Comparison of ENCODE assay signal across 1 cellular context in the genomic region with DNA sequence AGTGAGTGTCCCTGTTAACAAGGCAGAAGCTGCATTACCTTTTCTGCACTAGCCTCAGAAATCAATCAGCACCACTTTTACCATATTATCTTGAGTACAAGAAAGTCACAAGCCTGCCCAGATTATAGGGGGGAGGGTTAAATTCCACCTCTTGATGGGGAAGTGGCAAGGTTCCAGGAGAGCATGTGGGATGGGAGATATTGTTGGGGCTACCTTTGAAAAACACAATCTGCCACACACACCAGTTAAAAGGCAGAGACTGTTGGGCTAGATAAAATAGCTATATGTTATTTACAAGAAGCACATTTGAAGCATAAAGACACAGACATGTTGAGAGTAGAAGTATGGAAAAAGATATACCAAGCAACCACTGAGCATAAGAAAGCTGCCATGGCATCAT.
TF ChIP-seq lines count a peak whose summit lies in the region.

No MANE protein-coding gene starts in this region.

TF ChIP-seq in K562, 482 proteins besides CTCF, POLR2A, EP300 and RAD21 (continued from another document and continues in another):
- TF ChIP-seq, protein P1, sequence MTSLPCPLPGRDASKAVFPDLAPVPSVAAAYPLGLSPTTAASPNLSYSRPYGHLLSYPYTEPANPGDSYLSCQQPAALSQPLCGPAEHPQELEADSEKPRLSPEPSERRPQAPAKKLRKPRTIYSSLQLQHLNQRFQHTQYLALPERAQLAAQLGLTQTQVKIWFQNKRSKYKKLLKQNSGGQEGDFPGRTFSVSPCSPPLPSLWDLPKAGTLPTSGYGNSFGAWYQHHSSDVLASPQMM (CRISPR knock-in tag; IDR thresholded peaks at IDR 0.05): no peak
- peak; percentile 43; the same call in 1 of the 2 replicates for TF ChIP-seq CREM (IDR thresholded peaks at IDR 0.05; ENCODE audit: low read depth)
- peak; percentile 83; the same call in 1 of the 2 replicates for TF ChIP-seq ZNF274 (IDR thresholded peaks at IDR 0.05; ENCODE audit: borderline replicate concordance, low read depth, low read length)
- no peak for TF ChIP-seq ZBTB7A (IDR thresholded peaks at IDR 0.05; ENCODE audit: borderline replicate concordance, control insufficient read depth, low read depth, low read length)
- TF ChIP-seq, protein P2, sequence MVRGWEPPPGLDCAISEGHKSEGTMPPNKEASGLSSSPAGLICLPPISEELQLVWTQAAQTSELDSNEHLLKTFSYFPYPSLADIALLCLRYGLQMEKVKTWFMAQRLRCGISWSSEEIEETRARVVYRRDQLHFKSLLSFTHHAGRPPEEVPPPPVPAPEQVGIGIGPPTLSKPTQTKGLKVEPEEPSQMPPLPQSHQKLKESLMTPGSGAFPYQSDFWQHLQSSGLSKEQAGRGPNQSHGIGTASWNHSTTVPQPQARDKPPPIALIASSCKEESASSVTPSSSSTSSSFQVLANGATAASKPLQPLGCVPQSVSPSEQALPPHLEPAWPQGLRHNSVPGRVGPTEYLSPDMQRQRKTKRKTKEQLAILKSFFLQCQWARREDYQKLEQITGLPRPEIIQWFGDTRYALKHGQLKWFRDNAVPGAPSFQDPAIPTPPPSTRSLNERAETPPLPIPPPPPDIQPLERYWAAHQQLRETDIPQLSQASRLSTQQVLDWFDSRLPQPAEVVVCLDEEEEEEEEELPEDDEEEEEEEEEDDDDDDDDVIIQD (CRISPR knock-in tag; IDR thresholded peaks at IDR 0.05): no peak
- TF ChIP-seq TBP (optimal IDR thresholded peaks at IDR 0.05; ENCODE audit: low read depth, low read length): no peak
- TF ChIP-seq, protein P3, sequence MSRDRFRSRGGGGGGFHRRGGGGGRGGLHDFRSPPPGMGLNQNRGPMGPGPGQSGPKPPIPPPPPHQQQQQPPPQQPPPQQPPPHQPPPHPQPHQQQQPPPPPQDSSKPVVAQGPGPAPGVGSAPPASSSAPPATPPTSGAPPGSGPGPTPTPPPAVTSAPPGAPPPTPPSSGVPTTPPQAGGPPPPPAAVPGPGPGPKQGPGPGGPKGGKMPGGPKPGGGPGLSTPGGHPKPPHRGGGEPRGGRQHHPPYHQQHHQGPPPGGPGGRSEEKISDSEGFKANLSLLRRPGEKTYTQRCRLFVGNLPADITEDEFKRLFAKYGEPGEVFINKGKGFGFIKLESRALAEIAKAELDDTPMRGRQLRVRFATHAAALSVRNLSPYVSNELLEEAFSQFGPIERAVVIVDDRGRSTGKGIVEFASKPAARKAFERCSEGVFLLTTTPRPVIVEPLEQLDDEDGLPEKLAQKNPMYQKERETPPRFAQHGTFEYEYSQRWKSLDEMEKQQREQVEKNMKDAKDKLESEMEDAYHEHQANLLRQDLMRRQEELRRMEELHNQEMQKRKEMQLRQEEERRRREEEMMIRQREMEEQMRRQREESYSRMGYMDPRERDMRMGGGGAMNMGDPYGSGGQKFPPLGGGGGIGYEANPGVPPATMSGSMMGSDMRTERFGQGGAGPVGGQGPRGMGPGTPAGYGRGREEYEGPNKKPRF (IDR thresholded peaks at IDR 0.05; ENCODE audit: low read depth, low read length): no peak
- no peak for TF ChIP-seq ZNF143 (CRISPR knock-in tag; IDR thresholded peaks at IDR 0.05)
- TF ChIP-seq ZEB2 (IDR thresholded peaks at IDR 0.05): peak; percentile 29; the same call in 1 of the 2 replicates
- TF ChIP-seq ZNF668 (CRISPR knock-in tag; IDR thresholded peaks at IDR 0.05): no peak
- no peak for TF ChIP-seq KDM4B (IDR thresholded peaks at IDR 0.05; ENCODE audit: borderline replicate concordance in 2 of 2, low read depth in 1 of 2)
- TF ChIP-seq ATF7 (IDR thresholded peaks at IDR 0.05): peak; percentile 58
- no peak for TF ChIP-seq FUS (optimal IDR thresholded peaks at IDR 0.05; ENCODE audit: low read depth, low read length)
- TF ChIP-seq RAD51 (IDR thresholded peaks at IDR 0.05; ENCODE audit: borderline replicate concordance, low read depth): peak; percentile 42; the same call in 1 of the 2 replicates
- TF ChIP-seq ZNF197 (CRISPR knock-in tag; IDR thresholded peaks at IDR 0.05; ENCODE audit: low read depth): peak; percentile 91
- 0 out of 2 replicates have a peak, but pooled peaks have one; percentile 77 for TF ChIP-seq NFATC3 (IDR thresholded peaks at IDR 0.05)
- peak; percentile 100 for TF ChIP-seq TEAD4 (IDR thresholded peaks at IDR 0.05; ENCODE audit: low read length)
- TF ChIP-seq TEAD4 (CRISPR knock-in tag; IDR thresholded peaks at IDR 0.05; ENCODE audit: borderline replicate concordance): no peak
- TF ChIP-seq ELF2 (CRISPR knock-in tag; IDR thresholded peaks at IDR 0.05): no peak
- TF ChIP-seq SP1 (CRISPR knock-in tag; IDR thresholded peaks at IDR 0.05): peak; percentile 60; the same call in 1 of the 2 replicates
- no peak; the same call in 1 of the 2 replicates for TF ChIP-seq ELF1 (tag; IDR thresholded peaks at IDR 0.05)
- no peak for TF ChIP-seq GABPB2 (CRISPR knock-in tag; conservative IDR thresholded peaks at IDR 0.05)
- TF ChIP-seq ZNF253 (CRISPR knock-in tag; conservative IDR thresholded peaks at IDR 0.05): no peak
- no peak for TF ChIP-seq MIER1 (IDR thresholded peaks at IDR 0.05; ENCODE audit: low read depth)
- TF ChIP-seq, protein P4, sequence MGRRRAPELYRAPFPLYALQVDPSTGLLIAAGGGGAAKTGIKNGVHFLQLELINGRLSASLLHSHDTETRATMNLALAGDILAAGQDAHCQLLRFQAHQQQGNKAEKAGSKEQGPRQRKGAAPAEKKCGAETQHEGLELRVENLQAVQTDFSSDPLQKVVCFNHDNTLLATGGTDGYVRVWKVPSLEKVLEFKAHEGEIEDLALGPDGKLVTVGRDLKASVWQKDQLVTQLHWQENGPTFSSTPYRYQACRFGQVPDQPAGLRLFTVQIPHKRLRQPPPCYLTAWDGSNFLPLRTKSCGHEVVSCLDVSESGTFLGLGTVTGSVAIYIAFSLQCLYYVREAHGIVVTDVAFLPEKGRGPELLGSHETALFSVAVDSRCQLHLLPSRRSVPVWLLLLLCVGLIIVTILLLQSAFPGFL (CRISPR knock-in tag; IDR thresholded peaks at IDR 0.05): no peak
- no peak for TF ChIP-seq XRCC5 (IDR thresholded peaks at IDR 0.05; ENCODE audit: low read depth, low read length)
- TF ChIP-seq CBFA2T3 (IDR thresholded peaks at IDR 0.05): peak; percentile 100
- TF ChIP-seq ZBTB1 (CRISPR knock-in tag; IDR thresholded peaks at IDR 0.05; ENCODE audit: borderline replicate concordance, low read depth): no peak
- TF ChIP-seq, protein P5, sequence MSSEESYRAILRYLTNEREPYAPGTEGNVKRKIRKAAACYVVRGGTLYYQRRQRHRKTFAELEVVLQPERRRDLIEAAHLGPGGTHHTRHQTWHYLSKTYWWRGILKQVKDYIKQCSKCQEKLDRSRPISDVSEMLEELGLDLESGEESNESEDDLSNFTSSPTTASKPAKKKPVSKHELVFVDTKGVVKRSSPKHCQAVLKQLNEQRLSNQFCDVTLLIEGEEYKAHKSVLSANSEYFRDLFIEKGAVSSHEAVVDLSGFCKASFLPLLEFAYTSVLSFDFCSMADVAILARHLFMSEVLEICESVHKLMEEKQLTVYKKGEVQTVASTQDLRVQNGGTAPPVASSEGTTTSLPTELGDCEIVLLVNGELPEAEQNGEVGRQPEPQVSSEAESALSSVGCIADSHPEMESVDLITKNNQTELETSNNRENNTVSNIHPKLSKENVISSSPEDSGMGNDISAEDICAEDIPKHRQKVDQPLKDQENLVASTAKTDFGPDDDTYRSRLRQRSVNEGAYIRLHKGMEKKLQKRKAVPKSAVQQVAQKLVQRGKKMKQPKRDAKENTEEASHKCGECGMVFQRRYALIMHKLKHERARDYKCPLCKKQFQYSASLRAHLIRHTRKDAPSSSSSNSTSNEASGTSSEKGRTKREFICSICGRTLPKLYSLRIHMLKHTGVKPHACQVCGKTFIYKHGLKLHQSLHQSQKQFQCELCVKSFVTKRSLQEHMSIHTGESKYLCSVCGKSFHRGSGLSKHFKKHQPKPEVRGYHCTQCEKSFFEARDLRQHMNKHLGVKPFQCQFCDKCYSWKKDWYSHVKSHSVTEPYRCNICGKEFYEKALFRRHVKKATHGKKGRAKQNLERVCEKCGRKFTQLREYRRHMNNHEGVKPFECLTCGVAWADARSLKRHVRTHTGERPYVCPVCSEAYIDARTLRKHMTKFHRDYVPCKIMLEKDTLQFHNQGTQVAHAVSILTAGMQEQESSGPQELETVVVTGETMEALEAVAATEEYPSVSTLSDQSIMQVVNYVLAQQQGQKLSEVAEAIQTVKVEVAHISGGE (CRISPR knock-in tag; IDR thresholded peaks at IDR 0.05): peak in 1 of 3 experiments; percentile 87; a peak in 2 of 6 replicates
- TF ChIP-seq CAMTA2 (CRISPR knock-in tag; conservative IDR thresholded peaks at IDR 0.05): no peak
- peak; percentile 92 for TF ChIP-seq DMBX1 (CRISPR knock-in tag; IDR thresholded peaks at IDR 0.05; ENCODE audit: borderline replicate concordance)
- no peak for TF ChIP-seq ESRRB (CRISPR knock-in tag; IDR thresholded peaks at IDR 0.05; ENCODE audit: borderline replicate concordance)
- no peak for TF ChIP-seq RBFOX2 (IDR thresholded peaks at IDR 0.05; ENCODE audit: low read depth, low read length)
- TF ChIP-seq TOE1 (IDR thresholded peaks at IDR 0.05; ENCODE audit: borderline replicate concordance): peak; percentile 73; the same call in 1 of the 2 replicates
- no peak for TF ChIP-seq TOE1 (CRISPR knock-in tag; IDR thresholded peaks at IDR 0.05; ENCODE audit: borderline replicate concordance, low read depth)
- TF ChIP-seq SOX6 (IDR thresholded peaks at IDR 0.05): peak; percentile 97
- TF ChIP-seq SP2 (IDR thresholded peaks at IDR 0.05; ENCODE audit: extremely low read depth, low read depth, low read length, poor library complexity, severe bottlenecking): no peak
- TF ChIP-seq ZNF24 (IDR thresholded peaks at IDR 0.05): peak; percentile 39; the same call in 1 of the 2 replicates
- no peak for TF ChIP-seq YY1 (IDR thresholded peaks at IDR 0.05; ENCODE audit: borderline replicate concordance in 1 of 3, control insufficient read depth in 1 of 3, extremely low read depth in 1 of 3, insufficient read depth in 3 of 3, insufficient read length in 1 of 3, insufficient replicate concordance in 2 of 3, low read depth in 1 of 3, low read length in 2 of 3)
- TF ChIP-seq, protein P6, sequence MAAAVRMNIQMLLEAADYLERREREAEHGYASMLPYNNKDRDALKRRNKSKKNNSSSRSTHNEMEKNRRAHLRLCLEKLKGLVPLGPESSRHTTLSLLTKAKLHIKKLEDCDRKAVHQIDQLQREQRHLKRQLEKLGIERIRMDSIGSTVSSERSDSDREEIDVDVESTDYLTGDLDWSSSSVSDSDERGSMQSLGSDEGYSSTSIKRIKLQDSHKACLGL (CRISPR knock-in tag; IDR thresholded peaks at IDR 0.05; ENCODE audit: borderline replicate concordance, poor library complexity, severe bottlenecking): no peak
- no peak for TF ChIP-seq MED1 (CRISPR knock-in tag; IDR thresholded peaks at IDR 0.05; ENCODE audit: borderline replicate concordance)
- peak in 1 of 2 experiments; percentile 29; a peak in 1 of 4 replicates for TF ChIP-seq FOXA3 (CRISPR knock-in tag; conservative IDR thresholded peaks at IDR 0.05 in 1 of 2, IDR thresholded peaks at IDR 0.05 in 1 of 2)
- no peak for TF ChIP-seq PHF8 (IDR thresholded peaks at IDR 0.05; ENCODE audit: borderline replicate concordance, low read length)
- no peak for TF ChIP-seq ZNF347 (CRISPR knock-in tag; IDR thresholded peaks at IDR 0.05; ENCODE audit: low read depth)
- TF ChIP-seq, protein P7, sequence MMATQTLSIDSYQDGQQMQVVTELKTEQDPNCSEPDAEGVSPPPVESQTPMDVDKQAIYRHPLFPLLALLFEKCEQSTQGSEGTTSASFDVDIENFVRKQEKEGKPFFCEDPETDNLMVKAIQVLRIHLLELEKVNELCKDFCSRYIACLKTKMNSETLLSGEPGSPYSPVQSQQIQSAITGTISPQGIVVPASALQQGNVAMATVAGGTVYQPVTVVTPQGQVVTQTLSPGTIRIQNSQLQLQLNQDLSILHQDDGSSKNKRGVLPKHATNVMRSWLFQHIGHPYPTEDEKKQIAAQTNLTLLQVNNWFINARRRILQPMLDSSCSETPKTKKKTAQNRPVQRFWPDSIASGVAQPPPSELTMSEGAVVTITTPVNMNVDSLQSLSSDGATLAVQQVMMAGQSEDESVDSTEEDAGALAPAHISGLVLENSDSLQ (IDR thresholded peaks at IDR 0.05): peak; percentile 39
- TF ChIP-seq POLR2G (IDR thresholded peaks at IDR 0.05; ENCODE audit: low read depth, low read length): no peak
- no peak for TF ChIP-seq ZNF165 (CRISPR knock-in tag; IDR thresholded peaks at IDR 0.05; ENCODE audit: borderline replicate concordance)
- TF ChIP-seq U2AF1 (optimal IDR thresholded peaks at IDR 0.05; ENCODE audit: low read depth, low read length): no peak
- no peak for TF ChIP-seq NR1H2 (CRISPR knock-in tag; IDR thresholded peaks at IDR 0.05)
- TF ChIP-seq CHD4 (IDR thresholded peaks at IDR 0.05; ENCODE audit: insufficient read depth, insufficient replicate concordance, low read depth, low read length, poor library complexity, severe bottlenecking): no peak
- TF ChIP-seq ZNF695 (CRISPR knock-in tag; IDR thresholded peaks at IDR 0.05): no peak
- TF ChIP-seq NR2C1 (IDR thresholded peaks at IDR 0.05): peak; percentile 40; the same call in 1 of the 2 replicates
- peak; percentile 53; the same call in 1 of the 2 replicates for TF ChIP-seq NR2C1 (tag; IDR thresholded peaks at IDR 0.05)
